ENCODE assay signal across 18 cellular contexts in genomic region chrX:70505451-70505841, GRCh38.
A peak's percentile ranks its signal among the peaks of the same experiment; 100 is the strongest.
DNase-seq lines count a peak whose midpoint lies in the region; ATAC-seq and TF ChIP-seq lines count a peak whose summit lies in the region.
"Had no signal": no experiment of that assay in that cellular context is flagged by ENCODE, and none has a peak within 500 bp of the region (broad histone marks: within the 10 kb centered on the region; RNA-seq: fewer than 3 reads in every experiment).

No MANE protein-coding gene starts in this region.

- no peaks in the 10 kb centered on the region for H3K9me2 ChIP-seq in GM23248 (ENCODE audit: insufficient read depth)

- H3K27me3 Mint-ChIP-seq in effector memory CD8-positive, alpha-beta T cell, result peaks cover 0 to 7% of the 10 kb centered on the region in 2 donors
- H3K27me3 Mint-ChIP-seq in natural killer cell (ENCODE audit: low read depth in 2 of 2), result peaks cover 0 to 7% of the 10 kb centered on the region in 2 donors

- no peak for ATAC-seq in effector memory CD8-positive, alpha-beta T cell (replicated peaks)
- ATAC-seq in natural killer cell, result no peak

- no peak overlapping the region for H4K91ac ChIP-seq in trophoblast cell (ENCODE audit: low read depth, low read length)

- H3K4me1 ChIP-seq in cardiac muscle cell (ENCODE audit: low read depth) (no peaks in the 10 kb centered on the region), trophoblast cell (ENCODE audit: control insufficient read depth in 1 of 2, insufficient read depth in 2 of 2, low read length in 2 of 2) (no peaks in the 10 kb centered on the region), GM23248 (ENCODE audit: insufficient read depth) (no peaks in the 10 kb centered on the region)
- H3K4me1 ChIP-seq: Caco-2 had no signal

- H3K79me1 ChIP-seq in trophoblast cell (ENCODE audit: low read length), result no peaks in the 10 kb centered on the region

- intact Hi-C loops in cardiac septum (cut with DNase I) (no loop called here), natural killer cell (cut with micrococcal nuclease) (no loop called here)

- H3K36me3 ChIP-seq in cardiac muscle cell, result peaks cover 3% of the 10 kb centered on the region
- peaks cover 9% of the 10 kb centered on the region; the same call in 1 of the 2 replicates for H3K36me3 ChIP-seq in WERI-Rb-1
- peaks cover 17 to 30% of the 10 kb centered on the region in 2 experiments for H3K36me3 ChIP-seq in trophoblast cell (ENCODE audit: control insufficient read depth in 1 of 2, insufficient read depth in 2 of 2, low read length in 2 of 2)
- no peaks in the 10 kb centered on the region for H3K36me3 ChIP-seq in GM23248 (ENCODE audit: low read depth)

- no peak overlapping the region for H3K4me2 ChIP-seq in trophoblast cell (ENCODE audit: low read length)
- H3K4me2 ChIP-seq in GM23248 (ENCODE audit: unreplicated experiment), result no peak overlapping the region
- H3K4me2 ChIP-seq: PC-9 had no signal

- no peak overlapping the region for H2AK5ac ChIP-seq in trophoblast cell (ENCODE audit: low read length)

- H3K79me2 ChIP-seq in trophoblast cell (ENCODE audit: control insufficient read depth, insufficient read depth, low read length, poor library complexity) (no peaks in the 10 kb centered on the region), GM23248 (ENCODE audit: insufficient read depth) (no peaks in the 10 kb centered on the region)

- H3K27ac ChIP-seq in cardiac muscle cell (peak overlapping the region; percentile 9), WERI-Rb-1 (no peak overlapping the region), trophoblast cell (ENCODE audit: low read depth, low read length) (no peak overlapping the region), GM23248 (no peak overlapping the region)
- H3K27ac ChIP-seq: C4-2B, PC-9, SJCRH30 had no signal

- no peak overlapping the region for H4K12ac ChIP-seq in trophoblast cell (ENCODE audit: low read depth, low read length)

- no peak overlapping the region for H2BK5ac ChIP-seq in trophoblast cell (ENCODE audit: low read depth, low read length, poor library complexity)

- no peaks in the 10 kb centered on the region for H3K9me3 ChIP-seq in cardiac muscle cell (ENCODE audit: low read depth)
- H3K9me3 ChIP-seq in WERI-Rb-1 (ENCODE audit: severe bottlenecking), result no peaks in the 10 kb centered on the region
- H3K9me3 ChIP-seq in trophoblast cell (ENCODE audit: insufficient read depth, low read depth, low read length), result no peaks in the 10 kb centered on the region
- no peaks in the 10 kb centered on the region for H3K9me3 ChIP-seq in GM23248 (ENCODE audit: low read depth)
- H3K9me3 ChIP-seq: Caco-2, SJCRH30 had no signal

- in situ Hi-C loops in GM23248 (cut with MboI), result no loop called here

- H4K20me1 ChIP-seq in GM23248 (ENCODE audit: insufficient read depth), result no peaks in the 10 kb centered on the region

- no peaks in the 10 kb centered on the region for H3F3A ChIP-seq in GM23248 (ENCODE audit: insufficient read depth)

- no peak overlapping the region for H3K4me3 Mint-ChIP-seq in effector memory CD8-positive, alpha-beta T cell
- H3K4me3 Mint-ChIP-seq in natural killer cell, result no peak overlapping the region

- DNase-seq in cardiac muscle cell (ENCODE audit: low read depth in 1 of 2, low spot score in 1 of 2), result no peak
- no peak for DNase-seq in cardiac septum (ENCODE audit: low spot score)
- DNase-seq in WERI-Rb-1, result peak; percentile 44
- no peak for DNase-seq in effector memory CD8-positive, alpha-beta T cell
- DNase-seq in trophoblast cell, result no peak
- no peak for DNase-seq in natural killer cell
- no peak for DNase-seq in GM23248
- DNase-seq: Caco-2, DMS53, HCEC 1CT, KG1, NCI-H1417 treated with DMSO at 0.1 percent for 48 hours, NCI-H2029, NCI-H2171 treated with DMSO at 0.1 percent for 48 hours, NCI-H748 treated with DMSO at 0.1 percent for 48 hours, PC-9, SJCRH30 had no signal

- H2BK120ac ChIP-seq in trophoblast cell (ENCODE audit: insufficient read depth, low read length, poor library complexity), result no peak overlapping the region

- H3K23ac ChIP-seq in trophoblast cell (ENCODE audit: low read length), result no peak overlapping the region

- no peak overlapping the region for H3K9ac ChIP-seq in trophoblast cell (ENCODE audit: low read length)
- H3K9ac ChIP-seq in GM23248, result no peak overlapping the region

- peak overlapping the region; percentile 54 to 95 for H3K27ac Mint-ChIP-seq in effector memory CD8-positive, alpha-beta T cell
- H3K27ac Mint-ChIP-seq in natural killer cell, result no peak overlapping the region

- H2BK12ac ChIP-seq in trophoblast cell (ENCODE audit: low read length), result no peak overlapping the region

- no peak overlapping the region for H3K4ac ChIP-seq in trophoblast cell (ENCODE audit: low read depth, low read length)

- H3K4me3 ChIP-seq in cardiac muscle cell, result no peak overlapping the region
- H3K4me3 ChIP-seq in WERI-Rb-1 (ENCODE audit: low read depth, low read length), result no peak overlapping the region
- no peak overlapping the region for H3K4me3 ChIP-seq in trophoblast cell (ENCODE audit: low read depth, low read length)
- H3K4me3 ChIP-seq in GM23248, result no peak overlapping the region
- H3K4me3 ChIP-seq: PC-9, SJCRH30 had no signal

- no CpG with 5 or more reads among the region's 4 CpGs for WGBS in trophoblast cell (ENCODE audit: extremely low coverage, insufficient coverage, insufficient read length)
- 76 to 77% methylated on average over 4 of the region's 4 CpGs for WGBS in GM23248 (ENCODE audit: low coverage in 1 of 2, low lambda C conversion rate in 2 of 2, missing lambda C conversion rate in 2 of 2), 2 experiments

- no peak overlapping the region for H3K18ac ChIP-seq in trophoblast cell (ENCODE audit: low read length)

- no peak overlapping the region for H3K14ac ChIP-seq in trophoblast cell (ENCODE audit: low read length)

- H4K8ac ChIP-seq in trophoblast cell (ENCODE audit: low read depth, low read length), result no peak overlapping the region

- peaks cover 13 to 18% of the 10 kb centered on the region in 2 donors for H3K4me1 Mint-ChIP-seq in effector memory CD8-positive, alpha-beta T cell (ENCODE audit: low read depth in 2 of 2)
- no peaks in the 10 kb centered on the region for H3K4me1 Mint-ChIP-seq in natural killer cell

- TF ChIP-seq CTCF in cardiac muscle cell (IDR thresholded peaks at IDR 0.05; ENCODE audit: low read depth, low read length) (no peak), WERI-Rb-1 (IDR thresholded peaks at IDR 0.05; ENCODE audit: low read depth, low read length) (no peak), natural killer cell (IDR thresholded peaks at IDR 0.05) (no peak)

- peaks cover 8% of the 10 kb centered on the region for H3K36me3 Mint-ChIP-seq in effector memory CD8-positive, alpha-beta T cell (ENCODE audit: insufficient read depth)
- H3K36me3 Mint-ChIP-seq in natural killer cell, result no peaks in the 10 kb centered on the region

- H3K9me3 Mint-ChIP-seq in effector memory CD8-positive, alpha-beta T cell, result no peaks in the 10 kb centered on the region
- no peaks in the 10 kb centered on the region for H3K9me3 Mint-ChIP-seq in natural killer cell

- H3K27me3 ChIP-seq in cardiac muscle cell, result no peaks in the 10 kb centered on the region
- H3K27me3 ChIP-seq in WERI-Rb-1 (ENCODE audit: insufficient read depth, low read depth, severe bottlenecking), result peaks cover 6% of the 10 kb centered on the region
- no peaks in the 10 kb centered on the region for H3K27me3 ChIP-seq in trophoblast cell (ENCODE audit: insufficient read depth, low read length)
- no peaks in the 10 kb centered on the region for H3K27me3 ChIP-seq in GM23248 (replicated peaks; ENCODE audit: insufficient read depth)
- H3K27me3 ChIP-seq: SJCRH30 had no signal

- H2AFZ ChIP-seq in trophoblast cell (ENCODE audit: insufficient read depth, low read length, poor library complexity) (no peak overlapping the region), GM23248 (no peak overlapping the region)
- H2AFZ ChIP-seq: PC-9 had no signal

Comparison
In these comparisons a context has a peak if more than half of its experiments do, and no peak if none do; other contexts are left out.
1. H3K27ac Mint-ChIP-seq: peak in effector memory CD8-positive, alpha-beta T cell (2 of 2); none in natural killer cell (0 of 2).